20 cellular contexts compared by ENCODE assay signal in genomic region chr1:66490817-66491216, GRCh38. TPM values are rescaled to one million over a fixed set of nuclear protein-coding genes. Genes with fewer than 3 reads are reported as not detected.
DNase-seq lines count a peak whose midpoint lies in the region; ATAC-seq and TF ChIP-seq lines count a peak whose summit lies in the region.
"Had no signal": no experiment of that assay in that cellular context is flagged by ENCODE, and none has a peak within 500 bp of the region (broad histone marks: within the 10 kb centered on the region; RNA-seq: fewer than 3 reads in every experiment).

No MANE protein-coding gene starts in this region.

- intact Hi-C loops in esophagus squamous epithelium (cut with DNase I), result no loop called here

- H3K36me3 ChIP-seq in MM.1S (replicated peaks; ENCODE audit: insufficient read depth, low read length) (no peaks in the 10 kb centered on the region), esophagus squamous epithelium (no peaks in the 10 kb centered on the region)
- H3K36me3 ChIP-seq: left lung, SJSA1 had no signal

- peaks cover 8% of the 10 kb centered on the region; the same call in 1 of the 2 replicates for H3K4me1 ChIP-seq in MM.1S (ENCODE audit: low read length)
- H3K4me1 ChIP-seq in esophagus squamous epithelium, result no peaks in the 10 kb centered on the region
- H3K4me1 ChIP-seq: left lung, SJSA1 had no signal

- TF ChIP-seq CTCF in MM.1S (IDR thresholded peaks at IDR 0.05; ENCODE audit: low read length) (no peak), esophagus squamous epithelium (IDR thresholded peaks at IDR 0.05) (no peak)

- ATAC-seq in GM18519 (IDR thresholded peaks at IDR 0.05; ENCODE audit: low FRiP score, unreplicated experiment) (peak; percentile 99), GM21717 (IDR thresholded peaks at IDR 0.05; ENCODE audit: unreplicated experiment) (peak; percentile 96), HG03135 (IDR thresholded peaks at IDR 0.05; ENCODE audit: unreplicated experiment) (no peak)
- ATAC-seq: GM12878, left lung had no signal

- WGBS in esophagus squamous epithelium, 2 donors, result 50 to 58% methylated on average over 2 of the region's 2 CpGs

- H3K27me3 ChIP-seq in MM.1S (replicated peaks; ENCODE audit: insufficient read depth, low read length), result no peaks in the 10 kb centered on the region
- no peaks in the 10 kb centered on the region for H3K27me3 ChIP-seq in esophagus squamous epithelium
- H3K27me3 ChIP-seq: left lung, SJSA1 had no signal

- no peaks in the 10 kb centered on the region for H3F3A ChIP-seq in MM.1S (ENCODE audit: insufficient read depth, low read length)

- no peak for TF ChIP-seq POLR2A in esophagus squamous epithelium (IDR thresholded peaks at IDR 0.05)

- H4K20me1 ChIP-seq in MM.1S (ENCODE audit: insufficient read depth, low read length), result no peaks in the 10 kb centered on the region

- H3K9me3 ChIP-seq in MM.1S (replicated peaks; ENCODE audit: insufficient read depth, low read length) (no peaks in the 10 kb centered on the region), esophagus squamous epithelium (no peaks in the 10 kb centered on the region)
- H3K9me3 ChIP-seq: left lung, SJSA1 had no signal

- no peaks in the 10 kb centered on the region for H3K79me2 ChIP-seq in MM.1S (ENCODE audit: low read length)

- no peak overlapping the region for H3K4me3 ChIP-seq in MM.1S (ENCODE audit: low read length)
- no peak overlapping the region for H3K4me3 ChIP-seq in esophagus squamous epithelium
- H3K4me3 ChIP-seq: GM12878, left lung, SJSA1 had no signal

- no peak overlapping the region for H3K9ac ChIP-seq in MM.1S (ENCODE audit: low read length)

- no peak overlapping the region for H2AFZ ChIP-seq in MM.1S (ENCODE audit: low read length)

- no peaks in the 10 kb centered on the region for H3K9me2 ChIP-seq in MM.1S (replicated peaks; ENCODE audit: insufficient read depth, low read length)

- DNase-seq in MM.1S (peak; percentile 49), germinal center (ENCODE audit: low spot score) (peak; percentile 25), mucosa of gallbladder (ENCODE audit: low spot score) (no peak), esophagus squamous epithelium (lab: John Stamatoyannopoulos, UW) (no peak), cerebellar cortex (ENCODE audit: low spot score) (no peak)
- DNase-seq: activated naive CD4-positive, alpha-beta T cell treated with Interleukin-2 at 50 U/mL for 16 hours; AML-193; DMS79 treated with DMSO at 0.1 percent for 48 hours; hippocampal formation; left lung; NCI-H2107; NK-92 treated with Interleukin-12 subunit alpha and Interleukin-12 subunit beta, amount 100 ng/mL, for 24 hours; retina; stimulated activated CD4-positive, alpha-beta T cell treated with anti-CD3 and anti-CD28 coated beads, Interleukin-4, amount 100 ng/mL, for 1 hour had no signal

- no peak overlapping the region for H3K27ac ChIP-seq in MM.1S (ENCODE audit: low read length)
- H3K27ac ChIP-seq in esophagus squamous epithelium, result no peak overlapping the region
- H3K27ac ChIP-seq: HL-60, left lung, SJSA1 had no signal

- H3K4me2 ChIP-seq in MM.1S (ENCODE audit: low read depth, low read length), result peak overlapping the region; percentile 9; the same call in 1 of the 2 replicates

RNA-seq across cellular contexts. Expression of gene SGIP1, which starts 43.1 kb away (rescaled TPM):
- 7.0 TPM for total RNA-seq in mucosa of gallbladder
- total RNA-seq in esophagus squamous epithelium, result 1 to 10 TPM in 2 of 4 donors, under 1 TPM in 1, not detected in 1; 0.35 to 5.2 (median 2.3) TPM
- total RNA-seq: GM12878 had no signal

Comparison
In these comparisons a context has a peak if more than half of its experiments do, and no peak if none do; other contexts are left out.
1. DNase-seq: peak in MM.1S (single experiment) and germinal center (single experiment); none in mucosa of gallbladder (single experiment), esophagus squamous epithelium (single experiment) and cerebellar cortex (single experiment).